In genomic region chr1:47179023-47179987, GRCh38 we compare ENCODE assay signal across 7 cellular contexts. TPM values are rescaled to one million over a fixed set of nuclear protein-coding genes. Genes with fewer than 3 reads are reported as not detected.
DNase-seq lines count a peak whose midpoint lies in the region; ATAC-seq lines count a peak whose summit lies in the region.

No MANE protein-coding gene starts in this region.

- no peaks in the 10 kb centered on the region for H3K9me3 Mint-ChIP-seq in T-helper 1 cell treated with Interleukin-12 subunit alpha and Interleukin-12 subunit beta and Interleukin-4 antibody, amounts not matched to agents 30 μg/mL and 1 μg/mL, for 36 hours

- peak overlapping the region; percentile 93 for H3K27ac Mint-ChIP-seq in T-helper 1 cell treated with Interleukin-12 subunit alpha and Interleukin-12 subunit beta and Interleukin-4 antibody, amounts not matched to agents 30 μg/mL and 1 μg/mL, for 36 hours

- H3K4me3 ChIP-seq in right cardiac atrium (ENCODE audit: low read length), result peak overlapping the region; percentile 40

- H3K27ac ChIP-seq in angular gyrus (ENCODE audit: low read depth, low read length) (peak overlapping the region; percentile 38), right cardiac atrium (ENCODE audit: low read length) (no peak overlapping the region)

- ATAC-seq in GM18499 (IDR thresholded peaks at IDR 0.05; ENCODE audit: insufficient read depth, unreplicated experiment) (peak; percentile 76), HG02938 (IDR thresholded peaks at IDR 0.05; ENCODE audit: unreplicated experiment) (peak; percentile 83), right cardiac atrium (peak; percentile 83 to 89)

- H3K27me3 Mint-ChIP-seq in T-helper 1 cell treated with Interleukin-12 subunit alpha and Interleukin-12 subunit beta and Interleukin-4 antibody, amounts not matched to agents 30 μg/mL and 1 μg/mL, for 36 hours (ENCODE audit: low read depth), result peaks cover 23% of the 10 kb centered on the region

- no peaks in the 10 kb centered on the region for H3K4me1 ChIP-seq in right cardiac atrium (ENCODE audit: control insufficient read depth, insufficient read depth, low read length)

- no peaks in the 10 kb centered on the region for H3K27me3 ChIP-seq in right cardiac atrium (ENCODE audit: control insufficient read depth, insufficient read depth)

- WGBS in right cardiac atrium, result 5% methylated on average over 29 of the region's 30 CpGs

- DNase-seq in NCI-H146 treated with DMSO at 0.1 percent for 48 hours (lab: John Stamatoyannopoulos, UW; ENCODE audit: unreplicated experiment) (peak; percentile 10), right cardiac atrium (peak; percentile 93 to 97 (median 96)), putamen (ENCODE audit: low spot score) (peak; percentile 78)

- H3K9me3 ChIP-seq in right cardiac atrium (ENCODE audit: control insufficient read depth, low read length), result no peaks in the 10 kb centered on the region

- H3K4me3 Mint-ChIP-seq in T-helper 1 cell treated with Interleukin-12 subunit alpha and Interleukin-12 subunit beta and Interleukin-4 antibody, amounts not matched to agents 30 μg/mL and 1 μg/mL, for 36 hours, result peak overlapping the region; percentile 90

- intact Hi-C loops in right cardiac atrium (cut with DNase I), result loop anchor here in 1 of 4 donors (5.0 kb wide), 1 partner anchor 533 kb away; no protein-coding TSS in a partner anchor

- peaks cover 14% of the 10 kb centered on the region for H3K4me1 Mint-ChIP-seq in T-helper 1 cell treated with Interleukin-12 subunit alpha and Interleukin-12 subunit beta and Interleukin-4 antibody, amounts not matched to agents 30 μg/mL and 1 μg/mL, for 36 hours (ENCODE audit: low read depth)

- H3K36me3 Mint-ChIP-seq in T-helper 1 cell treated with Interleukin-12 subunit alpha and Interleukin-12 subunit beta and Interleukin-4 antibody, amounts not matched to agents 30 μg/mL and 1 μg/mL, for 36 hours (ENCODE audit: low read depth), result no peaks in the 10 kb centered on the region

RNA-seq across cellular contexts. Expression of gene PDZK1IP1, which starts 10.5 kb away (rescaled TPM):
- under 1 TPM in 1 of 4 donors, not detected in 3; 0.48 TPM for total RNA-seq in right cardiac atrium
- polyA plus RNA-seq in right cardiac atrium, result 0.23 TPM

RNA-seq across cellular contexts. Expression of gene CYP4A22, which starts 42.1 kb away (rescaled TPM):
- total RNA-seq in right cardiac atrium, result not detected
- polyA plus RNA-seq in right cardiac atrium, result not detected

RNA-seq across cellular contexts. Expression of gene TAL1, which starts 52.7 kb away (rescaled TPM):
- total RNA-seq in right cardiac atrium, result 1 to 10 TPM; 3.6 to 3.9 (median 3.9) TPM
- 3.3 TPM for polyA plus RNA-seq in right cardiac atrium

Comparison
In these comparisons a context has a peak if more than half of its experiments do, and no peak if none do; other contexts are left out.
1. DNase-seq: peak in every context shown above with its lines; median percentile 96 in right cardiac atrium; 78 in putamen; 10 in NCI-H146 treated with DMSO at 0.1 percent for 48 hours.